Comparison of ENCODE assay signal across 2 cellular contexts in genomic region chr6:31750411-31751022, GRCh38.
TF ChIP-seq lines count a peak whose summit lies in the region.

No MANE protein-coding gene starts in this region.

TF ChIP-seq in PFSK-1, 5 proteins besides CTCF, POLR2A, EP300 and RAD21:
- no peak for TF ChIP-seq TAF1 (IDR thresholded peaks at IDR 0.05; ENCODE audit: borderline replicate concordance, insufficient read depth, low read length)
- 0 out of 2 replicates have a peak, but pooled peaks have one; percentile 4 for TF ChIP-seq POLR2AphosphoS5 (IDR thresholded peaks at IDR 0.05; ENCODE audit: low read depth, low read length)
- TF ChIP-seq SIN3A (IDR thresholded peaks at IDR 0.05; ENCODE audit: borderline replicate concordance, insufficient read depth, low read length): no peak
- TF ChIP-seq, protein P1, sequence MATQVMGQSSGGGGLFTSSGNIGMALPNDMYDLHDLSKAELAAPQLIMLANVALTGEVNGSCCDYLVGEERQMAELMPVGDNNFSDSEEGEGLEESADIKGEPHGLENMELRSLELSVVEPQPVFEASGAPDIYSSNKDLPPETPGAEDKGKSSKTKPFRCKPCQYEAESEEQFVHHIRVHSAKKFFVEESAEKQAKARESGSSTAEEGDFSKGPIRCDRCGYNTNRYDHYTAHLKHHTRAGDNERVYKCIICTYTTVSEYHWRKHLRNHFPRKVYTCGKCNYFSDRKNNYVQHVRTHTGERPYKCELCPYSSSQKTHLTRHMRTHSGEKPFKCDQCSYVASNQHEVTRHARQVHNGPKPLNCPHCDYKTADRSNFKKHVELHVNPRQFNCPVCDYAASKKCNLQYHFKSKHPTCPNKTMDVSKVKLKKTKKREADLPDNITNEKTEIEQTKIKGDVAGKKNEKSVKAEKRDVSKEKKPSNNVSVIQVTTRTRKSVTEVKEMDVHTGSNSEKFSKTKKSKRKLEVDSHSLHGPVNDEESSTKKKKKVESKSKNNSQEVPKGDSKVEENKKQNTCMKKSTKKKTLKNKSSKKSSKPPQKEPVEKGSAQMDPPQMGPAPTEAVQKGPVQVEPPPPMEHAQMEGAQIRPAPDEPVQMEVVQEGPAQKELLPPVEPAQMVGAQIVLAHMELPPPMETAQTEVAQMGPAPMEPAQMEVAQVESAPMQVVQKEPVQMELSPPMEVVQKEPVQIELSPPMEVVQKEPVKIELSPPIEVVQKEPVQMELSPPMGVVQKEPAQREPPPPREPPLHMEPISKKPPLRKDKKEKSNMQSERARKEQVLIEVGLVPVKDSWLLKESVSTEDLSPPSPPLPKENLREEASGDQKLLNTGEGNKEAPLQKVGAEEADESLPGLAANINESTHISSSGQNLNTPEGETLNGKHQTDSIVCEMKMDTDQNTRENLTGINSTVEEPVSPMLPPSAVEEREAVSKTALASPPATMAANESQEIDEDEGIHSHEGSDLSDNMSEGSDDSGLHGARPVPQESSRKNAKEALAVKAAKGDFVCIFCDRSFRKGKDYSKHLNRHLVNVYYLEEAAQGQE (IDR thresholded peaks at IDR 0.05; ENCODE audit: insufficient read depth in 1 of 2, low read depth in 2 of 2, low read length in 2 of 2): no peak

TF ChIP-seq in endothelial cell of umbilical vein, 7 proteins besides CTCF, POLR2A, EP300 and RAD21:
- no peak for TF ChIP-seq EZH2 (IDR thresholded peaks at IDR 0.05; ENCODE audit: borderline replicate concordance, low read depth, low read length, severe bottlenecking)
- no peak for TF ChIP-seq GATA2 (IDR thresholded peaks at IDR 0.05; ENCODE audit: insufficient read depth, insufficient read length, low read depth, low read length)
- TF ChIP-seq FOS (IDR thresholded peaks at IDR 0.05; ENCODE audit: borderline replicate concordance, insufficient read depth, low read length): no peak
- TF ChIP-seq JUN (IDR thresholded peaks at IDR 0.05; ENCODE audit: borderline replicate concordance, insufficient read depth, insufficient read length, low read depth): no peak
- no peak for TF ChIP-seq MYC (IDR thresholded peaks at IDR 0.05; ENCODE audit: low read depth, low read length)
- no peak for TF ChIP-seq POLR2AphosphoS5 (IDR thresholded peaks at IDR 0.05; ENCODE audit: insufficient read depth, low read depth, low read length)
- TF ChIP-seq MAX (IDR thresholded peaks at IDR 0.05; ENCODE audit: insufficient read depth, insufficient read length): no peak
